Comparison of ENCODE assay signal across 1 cellular context in the genomic region with DNA sequence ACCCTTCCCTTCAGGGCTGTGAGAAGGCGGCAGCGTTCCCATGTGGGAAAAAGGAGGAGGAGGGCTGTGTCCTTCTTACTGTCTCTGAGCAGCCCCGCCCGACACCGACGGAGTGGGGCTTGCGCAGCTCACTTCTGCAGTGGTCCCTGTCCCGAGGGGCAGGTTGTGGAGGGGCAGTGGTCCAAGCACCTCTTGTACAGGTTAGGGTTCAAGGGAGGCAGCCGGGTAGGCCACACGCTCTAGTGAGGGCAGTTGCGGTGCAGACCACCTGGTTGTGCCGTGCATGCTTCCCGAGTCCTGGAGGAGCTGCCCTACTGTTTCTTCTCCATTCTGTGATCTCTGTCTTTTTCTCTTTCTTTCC.
TF ChIP-seq lines count a peak whose summit lies in the region.

No MANE protein-coding gene starts in this region.

TF ChIP-seq in K562, 482 proteins besides CTCF, POLR2A, EP300 and RAD21:
- no peak for TF ChIP-seq ZNF384 (IDR thresholded peaks at IDR 0.05; ENCODE audit: low read depth, low read length)
- 0 out of 2 replicates have a peak, but pooled peaks have one; percentile 9 for TF ChIP-seq NR4A1 (CRISPR knock-in tag; IDR thresholded peaks at IDR 0.05)
- TF ChIP-seq NR4A1 (tag; IDR thresholded peaks at IDR 0.05), result no peak
